9 cellular contexts compared by ENCODE assay signal in the genomic region with DNA sequence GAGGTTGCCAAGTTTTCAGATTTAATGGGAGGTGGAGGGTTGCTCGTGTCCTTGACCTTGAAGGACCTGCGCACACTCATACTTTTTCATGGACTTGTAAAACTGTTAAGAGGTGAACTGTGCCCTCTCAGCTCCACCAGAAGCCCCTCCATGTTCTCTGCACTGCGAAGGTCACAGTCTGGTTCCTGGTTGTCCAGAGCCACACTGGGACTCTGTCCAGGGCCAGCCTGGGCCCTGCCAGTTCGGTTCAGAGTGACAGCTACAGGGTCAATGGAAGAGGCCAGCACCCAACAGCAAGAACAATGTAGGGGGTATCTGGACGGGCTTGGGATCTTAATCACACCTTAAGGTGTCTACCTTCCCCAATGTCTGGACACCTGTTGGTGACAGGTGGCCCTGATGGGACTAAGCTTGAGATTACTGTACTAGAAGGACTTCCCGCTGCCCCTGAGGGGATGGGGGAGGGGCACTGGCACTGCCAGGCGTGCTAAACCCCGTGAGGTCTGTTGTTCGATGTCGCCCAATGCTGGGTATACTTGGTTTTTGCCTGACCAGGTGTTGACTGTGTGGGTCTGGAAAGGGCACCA. TPM values are rescaled to one million over a fixed set of nuclear protein-coding genes. Genes with fewer than 3 reads are reported as not detected.
DNase-seq lines count a peak whose midpoint lies in the region; ATAC-seq and TF ChIP-seq lines count a peak whose summit lies in the region.
"Had no signal": no experiment of that assay in that cellular context is flagged by ENCODE, and none has a peak within 500 bp of the region (broad histone marks: within the 10 kb centered on the region; RNA-seq: fewer than 3 reads in every experiment).

No MANE protein-coding gene starts in this region.

- TF ChIP-seq EP300 in sigmoid colon (IDR thresholded peaks at IDR 0.05), result no peak

- in situ Hi-C loops in GM23248 (cut with MboI), result no loop called here

- H3F3A ChIP-seq in GM23248 (ENCODE audit: insufficient read depth), result peaks cover 8% of the 10 kb centered on the region; the same call in 1 of the 2 replicates

- H3K27ac ChIP-seq in GM23248 (peak overlapping the region; percentile 28), right cardiac atrium (ENCODE audit: low read length) (peak overlapping the region; percentile 51), sigmoid colon (peak overlapping the region; percentile 78 to 86 (median 85))

- no peak for TF ChIP-seq POLR2A in sigmoid colon (IDR thresholded peaks at IDR 0.05)

- 83 to 88% methylated on average over 10 of the region's 10 CpGs for WGBS in GM23248 (ENCODE audit: low coverage in 1 of 2, low lambda C conversion rate in 2 of 2, missing lambda C conversion rate in 2 of 2), 2 experiments
- WGBS in right cardiac atrium, result 62% methylated on average over 10 of the region's 10 CpGs
- 54 to 75% methylated on average over 10 of the region's 10 CpGs for whole genome bisulfite sequencing in sigmoid colon, 2 donors

- intact Hi-C loops in activated T-helper 2 cell treated with anti-CD3 and anti-CD28 coated beads, Interferon-gamma antibody, Interleukin-2, Interleukin-4, amounts not matched to agents 10 μg/mL and 5 μg/mL and 100 μg/mL, durations not matched to agents 14 hours and 24 hours and 36 hours (cut with micrococcal nuclease), result loop anchor here (5.0 kb wide), 1 partner anchor 649 kb away; the partner anchor contains the start of gene XRN1
- intact Hi-C loops in right cardiac atrium (cut with DNase I) (loop anchor here in 1 of 4 donors (10.0 kb wide), 1 partner anchor 77 kb away; the partner anchor contains the start of gene ATP1B3), sigmoid colon (cut with DNase I) (loop anchor here (1.0 to 5.0 kb wide), 2 partner anchors 61 to 77 kb away; partner anchors contain the start of gene RNF7)

- H3K9me3 Mint-ChIP-seq in activated T-helper 2 cell treated with anti-CD3 and anti-CD28 coated beads, Interferon-gamma antibody, Interleukin-2, Interleukin-4, amounts not matched to agents 10 μg/mL and 5 μg/mL and 100 μg/mL, durations not matched to agents 14 hours and 24 hours and 36 hours, result peaks cover 6% of the 10 kb centered on the region

- H3K79me2 ChIP-seq in GM23248 (ENCODE audit: insufficient read depth), result no peaks in the 10 kb centered on the region

- peak overlapping the region; percentile 81 for H3K4me3 Mint-ChIP-seq in activated T-helper 2 cell treated with anti-CD3 and anti-CD28 coated beads, Interferon-gamma antibody, Interleukin-2, Interleukin-4, amounts not matched to agents 10 μg/mL and 5 μg/mL and 100 μg/mL, durations not matched to agents 14 hours and 24 hours and 36 hours (ENCODE audit: low read depth)

- no peaks in the 10 kb centered on the region for H4K20me1 ChIP-seq in GM23248 (ENCODE audit: insufficient read depth)

- H3K27me3 Mint-ChIP-seq in activated T-helper 2 cell treated with anti-CD3 and anti-CD28 coated beads, Interferon-gamma antibody, Interleukin-2, Interleukin-4, amounts not matched to agents 10 μg/mL and 5 μg/mL and 100 μg/mL, durations not matched to agents 14 hours and 24 hours and 36 hours (ENCODE audit: low read depth), result peaks cover 6% of the 10 kb centered on the region

- H3K9me2 ChIP-seq in GM23248 (ENCODE audit: insufficient read depth), result no peaks in the 10 kb centered on the region

- H3K4me1 Mint-ChIP-seq in activated T-helper 2 cell treated with anti-CD3 and anti-CD28 coated beads, Interferon-gamma antibody, Interleukin-2, Interleukin-4, amounts not matched to agents 10 μg/mL and 5 μg/mL and 100 μg/mL, durations not matched to agents 14 hours and 24 hours and 36 hours (ENCODE audit: low read depth), result peaks cover 44% of the 10 kb centered on the region

- peak overlapping the region; percentile 99 for H3K27ac Mint-ChIP-seq in activated T-helper 2 cell treated with anti-CD3 and anti-CD28 coated beads, Interferon-gamma antibody, Interleukin-2, Interleukin-4, amounts not matched to agents 10 μg/mL and 5 μg/mL and 100 μg/mL, durations not matched to agents 14 hours and 24 hours and 36 hours

- H3K9me3 ChIP-seq in GM23248 (ENCODE audit: low read depth) (no peaks in the 10 kb centered on the region), right cardiac atrium (ENCODE audit: control insufficient read depth, low read length) (no peaks in the 10 kb centered on the region), sigmoid colon (no peaks in the 10 kb centered on the region)

- H3K4me3 ChIP-seq in GM23248 (peak overlapping the region; percentile 62), right cardiac atrium (ENCODE audit: low read length) (peak overlapping the region; percentile 25), sigmoid colon (peak overlapping the region; percentile 24 to 46 (median 40))

- H2AFZ ChIP-seq in GM23248, result peak overlapping the region; percentile 84

- H3K36me3 ChIP-seq in GM23248 (ENCODE audit: low read depth) (no peaks in the 10 kb centered on the region), sigmoid colon (no peaks in the 10 kb centered on the region)

- no peaks in the 10 kb centered on the region for H3K36me3 Mint-ChIP-seq in activated T-helper 2 cell treated with anti-CD3 and anti-CD28 coated beads, Interferon-gamma antibody, Interleukin-2, Interleukin-4, amounts not matched to agents 10 μg/mL and 5 μg/mL and 100 μg/mL, durations not matched to agents 14 hours and 24 hours and 36 hours (ENCODE audit: low read depth)

- H3K4me1 ChIP-seq in GM23248 (ENCODE audit: insufficient read depth), result peaks cover 9% of the 10 kb centered on the region
- H3K4me1 ChIP-seq in right cardiac atrium (ENCODE audit: control insufficient read depth, insufficient read depth, low read length), result peaks cover 3% of the 10 kb centered on the region
- H3K4me1 ChIP-seq in sigmoid colon, result peaks cover 0 to 47% (median 38%) of the 10 kb centered on the region in 4 donors

- no peak for TF ChIP-seq CTCF in sigmoid colon (IDR thresholded peaks at IDR 0.05)

- ATAC-seq in right cardiac atrium (peak; percentile 25 to 30), HG03520 (IDR thresholded peaks at IDR 0.05; ENCODE audit: unreplicated experiment) (no peak), GM19324 (IDR thresholded peaks at IDR 0.05; ENCODE audit: low FRiP score, unreplicated experiment) (no peak), GM19023 (IDR thresholded peaks at IDR 0.05; ENCODE audit: unreplicated experiment) (no peak)

- H3K9ac ChIP-seq in GM23248, result peak overlapping the region; percentile 75

- peak overlapping the region; percentile 59 for H3K4me2 ChIP-seq in GM23248 (ENCODE audit: unreplicated experiment)

- no peaks in the 10 kb centered on the region for H3K27me3 ChIP-seq in GM23248 (replicated peaks; ENCODE audit: insufficient read depth)
- H3K27me3 ChIP-seq in right cardiac atrium (ENCODE audit: control insufficient read depth, insufficient read depth), result no peaks in the 10 kb centered on the region
- H3K27me3 ChIP-seq in sigmoid colon, result no peaks in the 10 kb centered on the region

- no peak for DNase-seq in GM23248
- DNase-seq in activated T-helper 2 cell treated with anti-CD3 and anti-CD28 coated beads, Interferon-gamma antibody, Interleukin-2, Interleukin-4, amounts not matched to agents 10 μg/mL and 5 μg/mL and 100 μg/mL, durations not matched to agents 14 hours and 24 hours and 36 hours (ENCODE audit: low spot score), result no peak
- DNase-seq in right cardiac atrium, result no peak
- no peak for DNase-seq in sigmoid colon
- DNase-seq in SKM-1 treated with dmso at 0.1 percent for 144 hours (lab: John Stamatoyannopoulos, UW; ENCODE audit: unreplicated experiment), result no peak

RNA-seq across cellular contexts. Expression of gene GRK7, which starts 34.7 kb away (rescaled TPM):
- total RNA-seq in GM23248 (2014; rRNA removed; shearing (Covaris generic)), result not detected in 2 replicates
- polyA plus RNA-seq in GM23248 (2016; fragmentation: Nextera tagmentation; extraction: Ambion mirVana) (0.08 TPM in 1 of 2 replicates, not detected in the other), right cardiac atrium (not detected), sigmoid colon (under 1 TPM in 2 of 3 donors, not detected in 1; under 0.01 to 0.06 TPM)
- not detected in 2 replicates for total RNA-seq in activated T-helper 2 cell treated with anti-CD3 and anti-CD28 coated beads, Interferon-gamma antibody, Interleukin-2, Interleukin-4, amounts not matched to agents 10 μg/mL and 5 μg/mL and 100 μg/mL, durations not matched to agents 14 hours and 24 hours and 36 hours
- total RNA-seq in right cardiac atrium (not detected), sigmoid colon (not detected)
- total RNA-seq: pulmonary artery endothelial cell had no signal

RNA-seq across cellular contexts. Expression of gene RNF7, which starts 59.8 kb away (rescaled TPM):
- total RNA-seq in GM23248 (2014; rRNA removed; shearing (Covaris generic)), result 115 and 198 TPM in 2 replicates
- 233 and 234 TPM in 2 replicates for polyA plus RNA-seq in GM23248 (2016; fragmentation: Nextera tagmentation; extraction: Ambion mirVana)
- 70.8 and 74.8 TPM in 2 replicates for total RNA-seq in activated T-helper 2 cell treated with anti-CD3 and anti-CD28 coated beads, Interferon-gamma antibody, Interleukin-2, Interleukin-4, amounts not matched to agents 10 μg/mL and 5 μg/mL and 100 μg/mL, durations not matched to agents 14 hours and 24 hours and 36 hours
- total RNA-seq in right cardiac atrium, result 10 to 100 TPM; 66.2 to 91.6 (median 75.3) TPM
- 128 TPM for polyA plus RNA-seq in right cardiac atrium
- 100 to 1,000 TPM in 3 of 4 donors, 10 to 100 TPM in 1; 87.2 to 195 (median 132) TPM for total RNA-seq in sigmoid colon
- polyA plus RNA-seq in sigmoid colon, result 100 to 1,000 TPM; 111 to 292 (median 272) TPM

Comparison
In these comparisons a context has a peak if more than half of its experiments do, and no peak if none do; other contexts are left out.
1. H3K27ac ChIP-seq: peak in every context shown above with its lines; median percentile 85 in sigmoid colon; 51 in right cardiac atrium; 28 in GM23248.
2. ATAC-seq: peak in right cardiac atrium (2 of 2); none in HG03520 (single experiment), GM19324 (single experiment) and GM19023 (single experiment).
3. Peak in every context shown above with its lines, with median percentiles within 50 percentile points of each other: H3K4me3 ChIP-seq.